Comparison of ENCODE assay signal across 15 cellular contexts in the genomic region with DNA sequence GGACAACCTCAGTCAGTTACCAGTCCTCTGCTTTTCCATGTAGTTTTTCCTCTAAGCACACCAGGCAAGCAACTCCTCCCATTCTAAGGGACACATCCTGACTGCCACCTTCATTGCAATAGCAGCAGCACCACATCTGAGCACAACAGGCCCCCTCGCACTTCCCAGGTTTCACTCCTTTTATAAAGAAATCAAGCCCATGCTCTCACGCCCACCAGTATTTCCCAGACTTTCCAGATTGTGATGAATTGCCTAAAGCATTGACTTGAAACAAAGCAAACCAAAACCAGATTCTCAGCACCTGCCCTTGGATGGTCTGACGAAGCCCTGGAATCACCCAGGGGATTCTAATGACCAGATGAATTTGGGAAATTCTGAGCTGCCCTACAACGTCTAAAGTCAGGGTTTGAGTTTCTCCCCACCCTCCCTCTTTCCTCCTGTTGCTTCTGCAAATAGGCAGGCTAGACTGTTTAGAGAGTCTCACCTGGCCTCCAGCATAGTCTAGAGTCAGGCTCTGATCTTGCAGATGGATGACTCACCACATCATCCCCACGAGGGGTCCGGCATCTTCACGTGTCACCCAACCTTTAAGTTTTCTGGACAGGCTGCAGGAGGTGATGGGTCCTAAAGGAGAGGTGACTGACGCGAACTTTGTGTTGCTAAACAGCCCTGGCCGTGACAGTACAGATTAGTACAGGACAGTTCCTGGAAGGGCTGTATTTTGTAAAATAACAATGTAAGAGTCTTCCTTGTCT.
A peak's percentile ranks its signal among the peaks of the same experiment; 100 is the strongest.
DNase-seq lines count a peak whose midpoint lies in the region; ATAC-seq and TF ChIP-seq lines count a peak whose summit lies in the region.
"Had no signal": no experiment of that assay in that cellular context is flagged by ENCODE, and none has a peak within 500 bp of the region (broad histone marks: within the 10 kb centered on the region; RNA-seq: fewer than 3 reads in every experiment).

No MANE protein-coding gene starts in this region.

- no peaks in the 10 kb centered on the region for H3K9me3 ChIP-seq in NT2/D1 (ENCODE audit: insufficient read depth, low read length)
- H3K9me3 ChIP-seq: tibial nerve had no signal

- no peaks in the 10 kb centered on the region for H3K27me3 ChIP-seq in NT2/D1 (ENCODE audit: insufficient read depth, insufficient read length)
- H3K27me3 ChIP-seq: tibial nerve had no signal

- peak overlapping the region; percentile 34 for H3K9ac ChIP-seq in NT2/D1 (ENCODE audit: insufficient read length, low read depth)

- peak overlapping the region; percentile 26 for H3K4me3 Mint-ChIP-seq in type B pancreatic cell
- H3K4me3 Mint-ChIP-seq in stimulated activated naive B cell treated with anti-CD40 and anti-IgM and Interleukin-4, amounts not matched to agents 10 μg/mL and 1 μg/mL and 100 μg/mL, for 72 hours: no peak overlapping the region
- H3K4me3 Mint-ChIP-seq: CD4-positive, CD25-positive, alpha-beta regulatory T cell; naive thymus-derived CD4-positive, alpha-beta T cell had no signal

- no peaks in the 10 kb centered on the region for H3K27me3 Mint-ChIP-seq in type B pancreatic cell
- H3K27me3 Mint-ChIP-seq in stimulated activated naive B cell treated with anti-CD40 and anti-IgM and Interleukin-4, amounts not matched to agents 10 μg/mL and 1 μg/mL and 100 μg/mL, for 72 hours: peaks cover 0 to 6% of the 10 kb centered on the region in 2 donors
- H3K27me3 Mint-ChIP-seq: CD4-positive, CD25-positive, alpha-beta regulatory T cell had no signal

- H3K4me3 ChIP-seq in NT2/D1 (ENCODE audit: insufficient read length, low read depth): no peak overlapping the region
- H3K4me3 ChIP-seq: tibial nerve had no signal

- H3K9me3 Mint-ChIP-seq in activated naive CD4-positive, alpha-beta T cell treated with anti-CD3 and anti-CD28 coated beads, Interleukin-2, amount 50 U/mL, for 72 hours: no peaks in the 10 kb centered on the region
- no peaks in the 10 kb centered on the region for H3K9me3 Mint-ChIP-seq in type B pancreatic cell
- H3K9me3 Mint-ChIP-seq in stimulated activated naive B cell treated with anti-CD40 and anti-IgM and Interleukin-4, amounts not matched to agents 10 μg/mL and 1 μg/mL and 100 μg/mL, for 72 hours: no peaks in the 10 kb centered on the region
- H3K9me3 Mint-ChIP-seq: CD4-positive, CD25-positive, alpha-beta regulatory T cell had no signal

- DNase-seq in activated naive CD4-positive, alpha-beta T cell treated with anti-CD3 and anti-CD28 coated beads, Interleukin-2, amount 50 U/mL, for 72 hours (ENCODE audit: low spot score in 2 of 2): no peak
- DNase-seq in activated naive CD4-positive, alpha-beta T cell treated with Interleukin-2 at 50 U/mL for 16 hours: no peak
- DNase-seq in NT2/D1 (ENCODE audit: low read depth, low spot score): no peak
- DNase-seq in islet precursor cell: peak; percentile 90
- DNase-seq in type B pancreatic cell (ENCODE audit: extremely low spot score, unreplicated experiment): no peak
- DNase-seq in stimulated activated naive B cell treated with anti-CD40 and anti-IgM and Interleukin-4, amounts not matched to agents 10 μg/mL and 1 μg/mL and 100 μg/mL, for 72 hours: no peak
- DNase-seq in activated T-cell treated with anti-CD3 and anti-CD28 coated beads for 4 hours: no peak
- DNase-seq: caudate nucleus; effector memory CD4-positive, alpha-beta T cell; GOT3; NCI-H1930 had no signal

- H3K27ac Mint-ChIP-seq in activated naive CD4-positive, alpha-beta T cell treated with anti-CD3 and anti-CD28 coated beads, Interleukin-2, amount 50 U/mL, for 72 hours: no peak overlapping the region
- peak overlapping the region; percentile 67 for H3K27ac Mint-ChIP-seq in type B pancreatic cell
- no peak overlapping the region for H3K27ac Mint-ChIP-seq in stimulated activated naive B cell treated with anti-CD40 and anti-IgM and Interleukin-4, amounts not matched to agents 10 μg/mL and 1 μg/mL and 100 μg/mL, for 72 hours
- H3K27ac Mint-ChIP-seq: CD4-positive, CD25-positive, alpha-beta regulatory T cell; naive thymus-derived CD4-positive, alpha-beta T cell had no signal

- peaks cover 23% of the 10 kb centered on the region for H3K4me1 Mint-ChIP-seq in type B pancreatic cell (ENCODE audit: unreplicated experiment)
- H3K4me1 Mint-ChIP-seq in stimulated activated naive B cell treated with anti-CD40 and anti-IgM and Interleukin-4, amounts not matched to agents 10 μg/mL and 1 μg/mL and 100 μg/mL, for 72 hours: no peaks in the 10 kb centered on the region
- H3K4me1 Mint-ChIP-seq: CD4-positive, CD25-positive, alpha-beta regulatory T cell had no signal

- TF ChIP-seq CTCF in type B pancreatic cell (conservative IDR thresholded peaks at IDR 0.05): no peak

- no peaks in the 10 kb centered on the region for H3K36me3 ChIP-seq in NT2/D1 (ENCODE audit: insufficient read depth, insufficient read length, low read length)
- H3K36me3 ChIP-seq: tibial nerve had no signal

- peak; percentile 50 to 57 for ATAC-seq in activated naive CD4-positive, alpha-beta T cell treated with anti-CD3 and anti-CD28 coated beads, Interleukin-2, amount 50 U/mL, for 72 hours
- no peak for ATAC-seq in stimulated activated naive B cell treated with anti-CD40 and anti-IgM and Interleukin-4, amounts not matched to agents 10 μg/mL and 1 μg/mL and 100 μg/mL, for 72 hours (replicated peaks)
- ATAC-seq in HG03439 (IDR thresholded peaks at IDR 0.05; ENCODE audit: unreplicated experiment): no peak
- ATAC-seq: naive thymus-derived CD4-positive, alpha-beta T cell had no signal

- no peaks in the 10 kb centered on the region for H3K4me1 ChIP-seq in NT2/D1 (ENCODE audit: insufficient read depth, insufficient read length)

- no peaks in the 10 kb centered on the region for H3K36me3 Mint-ChIP-seq in activated naive CD4-positive, alpha-beta T cell treated with anti-CD3 and anti-CD28 coated beads, Interleukin-2, amount 50 U/mL, for 72 hours
- no peaks in the 10 kb centered on the region for H3K36me3 Mint-ChIP-seq in type B pancreatic cell
- no peaks in the 10 kb centered on the region for H3K36me3 Mint-ChIP-seq in stimulated activated naive B cell treated with anti-CD40 and anti-IgM and Interleukin-4, amounts not matched to agents 10 μg/mL and 1 μg/mL and 100 μg/mL, for 72 hours
- H3K36me3 Mint-ChIP-seq: CD4-positive, CD25-positive, alpha-beta regulatory T cell; naive thymus-derived CD4-positive, alpha-beta T cell had no signal

Comparison
In these comparisons a context has a peak if more than half of its experiments do, and no peak if none do; other contexts are left out.
1. ATAC-seq: peak in activated naive CD4-positive, alpha-beta T cell treated with anti-CD3 and anti-CD28 coated beads, Interleukin-2, amount 50 U/mL, for 72 hours (2 of 2); none in stimulated activated naive B cell treated with anti-CD40 and anti-IgM and Interleukin-4, amounts not matched to agents 10 μg/mL and 1 μg/mL and 100 μg/mL, for 72 hours (0 of 2) and HG03439 (single experiment).